Comparison of ENCODE assay signal across 16 cellular contexts in the genomic region with DNA sequence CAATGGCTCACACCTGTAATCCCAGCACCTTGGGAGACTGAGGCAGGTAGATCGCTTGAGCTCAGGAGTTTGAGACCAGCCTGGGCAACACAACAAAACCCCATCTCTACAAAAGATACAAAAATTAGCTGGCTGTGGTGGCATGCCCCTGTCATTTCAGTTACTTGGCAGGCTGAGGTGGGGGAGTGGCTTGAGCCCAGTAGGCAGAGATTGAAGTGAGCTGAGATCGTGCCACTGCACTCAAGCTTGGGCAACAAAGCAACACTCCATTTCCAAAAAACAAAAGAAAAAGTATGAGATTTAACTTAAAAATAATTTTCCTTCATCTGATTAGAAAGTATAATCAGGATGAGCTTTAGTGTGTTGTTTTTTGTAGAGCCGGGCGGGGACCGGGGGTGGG. TPM values are rescaled to one million over a fixed set of nuclear protein-coding genes. Genes with fewer than 3 reads are reported as not detected.
DNase-seq lines count a peak whose midpoint lies in the region; ATAC-seq and TF ChIP-seq lines count a peak whose summit lies in the region.
"Had no signal": no experiment of that assay in that cellular context is flagged by ENCODE, and none has a peak within 500 bp of the region (broad histone marks: within the 10 kb centered on the region; RNA-seq: fewer than 3 reads in every experiment).

No MANE protein-coding gene starts in this region.

- TF ChIP-seq CTCF in activated B cell treated with CpG ODN at 0.5 μM for 24 hours (IDR thresholded peaks at IDR 0.05) (no peak), tibial artery (IDR thresholded peaks at IDR 0.05) (no peak)

- peak overlapping the region; percentile 56 for H3K9ac ChIP-seq in Karpas-422 (ENCODE audit: low read length)
- H3K9ac ChIP-seq: GM23248 had no signal

- H3K9me3 ChIP-seq in Karpas-422 (ENCODE audit: low read length) = no peaks in the 10 kb centered on the region
- no peaks in the 10 kb centered on the region for H3K9me3 ChIP-seq in tibial artery
- H3K9me3 ChIP-seq in right cardiac atrium (ENCODE audit: control insufficient read depth, low read length) = no peaks in the 10 kb centered on the region

- peaks cover 96% of the 10 kb centered on the region for H3K4me1 ChIP-seq in Karpas-422 (ENCODE audit: low read length)
- H3K4me1 ChIP-seq in tibial artery = peaks cover 0 to 27% (median 11%) of the 10 kb centered on the region in 4 donors
- peaks cover 2% of the 10 kb centered on the region for H3K4me1 ChIP-seq in right cardiac atrium (ENCODE audit: control insufficient read depth, insufficient read depth, low read length)

- H3K4me1 Mint-ChIP-seq in activated T-cell treated with anti-CD3 and anti-CD28 coated beads, Interleukin-2, amount 50 U/mL, for 24 hours (ENCODE audit: low read depth) = peaks cover 16% of the 10 kb centered on the region
- H3K4me1 Mint-ChIP-seq in activated T-cell treated with anti-CD3 and anti-CD28 coated beads, Interleukin-2, amount 50 U/mL, for 72 hours (ENCODE audit: low read depth) = peaks cover 15% of the 10 kb centered on the region
- H3K4me1 Mint-ChIP-seq in activated B cell treated with CpG ODN at 0.5 μM for 24 hours = peaks cover 93% of the 10 kb centered on the region

- H3K4me2 ChIP-seq in Karpas-422 (ENCODE audit: low read depth, low read length, poor library complexity, severe bottlenecking) = peak overlapping the region; percentile 84

- H4K20me1 ChIP-seq in Karpas-422 (ENCODE audit: insufficient read depth, low read depth, low read length) = no peaks in the 10 kb centered on the region

- no peak for ATAC-seq in activated T-cell treated with anti-CD3 and anti-CD28 coated beads, Interleukin-2, amount 50 U/mL, for 72 hours (replicated peaks in 1 of 2)
- ATAC-seq in activated B cell treated with CpG ODN at 0.5 μM for 24 hours (ENCODE audit: low read depth) = no peak
- ATAC-seq in right cardiac atrium = no peak
- ATAC-seq in HG02938 (IDR thresholded peaks at IDR 0.05; ENCODE audit: unreplicated experiment) = no peak
- ATAC-seq: HCT116 had no signal

- peak overlapping the region; percentile 94 for H3K27ac ChIP-seq in Karpas-422 (ENCODE audit: low read length)
- H3K27ac ChIP-seq in tibial artery = peak overlapping the region; percentile 23 to 59
- no peak overlapping the region for H3K27ac ChIP-seq in right cardiac atrium (ENCODE audit: low read length)
- H3K27ac ChIP-seq: GM23248 had no signal

- H3K9me2 ChIP-seq in Karpas-422 (replicated peaks; ENCODE audit: insufficient read depth, low read length) = no peaks in the 10 kb centered on the region

- CTCF ChIA-PET in activated B cell treated with CpG ODN at 0.5 μM for 24 hours (lab: Charles Lee) = interaction anchor here (1.1 to 2.6 kb wide), 9 partner anchors 28 to 159 kb away, joined by 3 to 11 read pairs (median 5); a partner anchor contains a TSS

- H3K36me3 ChIP-seq in Karpas-422 (ENCODE audit: insufficient read depth, low read length) = no peaks in the 10 kb centered on the region
- H3K36me3 ChIP-seq in tibial artery = no peaks in the 10 kb centered on the region

- H3K27me3 ChIP-seq in Karpas-422 (ENCODE audit: low read length) = no peaks in the 10 kb centered on the region
- H3K27me3 ChIP-seq in tibial artery = no peaks in the 10 kb centered on the region
- H3K27me3 ChIP-seq in right cardiac atrium (ENCODE audit: control insufficient read depth, insufficient read depth) = no peaks in the 10 kb centered on the region

- H2AFZ ChIP-seq in Karpas-422 (ENCODE audit: low read length) = no peak overlapping the region
- H2AFZ ChIP-seq: GM23248 had no signal

- DNase-seq in activated T-cell treated with anti-CD3 and anti-CD28 coated beads, Interleukin-2, amount 50 U/mL, for 24 hours = no peak
- no peak for DNase-seq in activated T-cell treated with anti-CD3 and anti-CD28 coated beads, Interleukin-2, amount 50 U/mL, for 72 hours
- DNase-seq in Karpas-422 = peak; percentile 53
- DNase-seq in activated B cell treated with CpG ODN at 0.5 μM for 24 hours = no peak
- no peak for DNase-seq in tibial artery
- DNase-seq in right cardiac atrium = no peak
- no peak for DNase-seq in LoVo (ENCODE audit: low spot score)
- DNase-seq: Calu3; CD4-positive, alpha-beta T cell; NCI-H1092 treated with DMSO at 0.1 percent for 48 hours; NCI-H187; NCI-H748 treated with DMSO at 0.1 percent for 48 hours; T-helper 1 cell had no signal

- POLR2A ChIA-PET in activated B cell treated with CpG ODN at 0.5 μM for 24 hours (lab: Charles Lee) = interaction anchor here (0.9 to 10.5 kb wide), 10 partner anchors 8 to 291 kb away, joined by 3 to 486 read pairs (median 4); a partner anchor contains a TSS

- no peaks in the 10 kb centered on the region for H3K9me3 Mint-ChIP-seq in activated T-cell treated with anti-CD3 and anti-CD28 coated beads, Interleukin-2, amount 50 U/mL, for 24 hours
- H3K9me3 Mint-ChIP-seq in activated T-cell treated with anti-CD3 and anti-CD28 coated beads, Interleukin-2, amount 50 U/mL, for 72 hours = no peaks in the 10 kb centered on the region
- no peaks in the 10 kb centered on the region for H3K9me3 Mint-ChIP-seq in activated B cell treated with CpG ODN at 0.5 μM for 24 hours
- H3K9me3 Mint-ChIP-seq: CD4-positive, alpha-beta T cell had no signal

- H3K4me3 Mint-ChIP-seq in activated T-cell treated with anti-CD3 and anti-CD28 coated beads, Interleukin-2, amount 50 U/mL, for 24 hours = no peak overlapping the region
- H3K4me3 Mint-ChIP-seq in activated T-cell treated with anti-CD3 and anti-CD28 coated beads, Interleukin-2, amount 50 U/mL, for 72 hours = no peak overlapping the region
- peak overlapping the region; percentile 80 for H3K4me3 Mint-ChIP-seq in activated B cell treated with CpG ODN at 0.5 μM for 24 hours
- H3K4me3 Mint-ChIP-seq: CD4-positive, alpha-beta T cell had no signal

- H3K27me3 Mint-ChIP-seq in activated T-cell treated with anti-CD3 and anti-CD28 coated beads, Interleukin-2, amount 50 U/mL, for 24 hours = no peaks in the 10 kb centered on the region
- H3K27me3 Mint-ChIP-seq in activated T-cell treated with anti-CD3 and anti-CD28 coated beads, Interleukin-2, amount 50 U/mL, for 72 hours (ENCODE audit: low read depth) = no peaks in the 10 kb centered on the region
- H3K27me3 Mint-ChIP-seq in activated B cell treated with CpG ODN at 0.5 μM for 24 hours = no peaks in the 10 kb centered on the region
- H3K27me3 Mint-ChIP-seq: CD4-positive, alpha-beta T cell had no signal

- peak overlapping the region; percentile 40 for H3K27ac Mint-ChIP-seq in activated T-cell treated with anti-CD3 and anti-CD28 coated beads, Interleukin-2, amount 50 U/mL, for 24 hours
- no peak overlapping the region for H3K27ac Mint-ChIP-seq in activated T-cell treated with anti-CD3 and anti-CD28 coated beads, Interleukin-2, amount 50 U/mL, for 72 hours
- peak overlapping the region; percentile 97 for H3K27ac Mint-ChIP-seq in activated B cell treated with CpG ODN at 0.5 μM for 24 hours
- H3K27ac Mint-ChIP-seq: CD4-positive, alpha-beta T cell had no signal

- intact Hi-C loops in activated B cell treated with CpG ODN at 0.5 μM for 24 hours (cut with micrococcal nuclease) = no loop called here
- intact Hi-C loops in tibial artery (cut with DNase I; ENCODE audit: low total_unique reads) = no loop called here
- intact Hi-C loops in right cardiac atrium (cut with DNase I) = loop anchor here in 1 of 4 donors (10.0 kb wide), 1 partner anchor 138 kb away; no protein-coding TSS in a partner anchor

- peak overlapping the region; percentile 59 for H3K4me3 ChIP-seq in Karpas-422 (ENCODE audit: low read length)
- H3K4me3 ChIP-seq in tibial artery = no peak overlapping the region
- H3K4me3 ChIP-seq in right cardiac atrium (ENCODE audit: low read length) = no peak overlapping the region
- H3K4me3 ChIP-seq: GM23248 had no signal

- H3K36me3 Mint-ChIP-seq in activated T-cell treated with anti-CD3 and anti-CD28 coated beads, Interleukin-2, amount 50 U/mL, for 24 hours (ENCODE audit: low read depth) = no peaks in the 10 kb centered on the region
- no peaks in the 10 kb centered on the region for H3K36me3 Mint-ChIP-seq in activated T-cell treated with anti-CD3 and anti-CD28 coated beads, Interleukin-2, amount 50 U/mL, for 72 hours (ENCODE audit: insufficient read depth in 2 of 2)
- H3K36me3 Mint-ChIP-seq in activated B cell treated with CpG ODN at 0.5 μM for 24 hours (ENCODE audit: low read depth) = peaks cover 1% of the 10 kb centered on the region

- H3K79me2 ChIP-seq in Karpas-422 (ENCODE audit: low read length) = no peaks in the 10 kb centered on the region

- WGBS in right cardiac atrium = 95% methylated on average over 5 of the region's 5 CpGs

RNA-seq across cellular contexts. Expression of a gene that starts 47.9 kb away (rescaled TPM):
- 10 to 100 TPM; 53.4 to 71.1 TPM for total RNA-seq in activated T-cell treated with anti-CD3 and anti-CD28 coated beads, Interleukin-2, amount 50 U/mL, for 72 hours
- total RNA-seq in Karpas-422 (2014; rRNA removed; shearing (Covaris generic); ENCODE audit: low replicate concordance) = 183 and 190 TPM in 2 replicates
- total RNA-seq in activated B cell treated with CpG ODN at 0.5 μM for 24 hours (69.6 and 69.8 TPM in 2 replicates), right cardiac atrium (1 to 10 TPM; 5.1 to 9.0 (median 6.2) TPM)
- polyA plus RNA-seq in right cardiac atrium = 0.86 TPM
